In genomic region chr6:63785006-63785405, GRCh38 we compare ENCODE assay signal across 22 cellular contexts.
DNase-seq lines count a peak whose midpoint lies in the region; ATAC-seq and TF ChIP-seq lines count a peak whose summit lies in the region.
"Had no signal": no experiment of that assay in that cellular context is flagged by ENCODE, and none has a peak within 500 bp of the region (broad histone marks: within the 10 kb centered on the region; RNA-seq: fewer than 3 reads in every experiment).

No MANE protein-coding gene starts in this region.

- H2AFZ ChIP-seq in OCI-LY3 (ENCODE audit: low read depth, low read length): no peak overlapping the region

- H3K4me1 ChIP-seq in BLaER1 (peaks cover 24% of the 10 kb centered on the region), OCI-LY3 (ENCODE audit: low read length) (peaks cover 15% of the 10 kb centered on the region)

- H3K4me3 ChIP-seq in BLaER1: no peak overlapping the region
- no peak overlapping the region for H3K4me3 ChIP-seq in OCI-LY3 (ENCODE audit: low read length)
- H3K4me3 ChIP-seq: MG63 had no signal

- H3K27me3 ChIP-seq in BLaER1: no peaks in the 10 kb centered on the region
- H3K27me3 ChIP-seq in OCI-LY3 (ENCODE audit: low read depth, low read length): peaks cover 4% of the 10 kb centered on the region; the same call in 1 of the 2 replicates
- H3K27me3 ChIP-seq: MG63 had no signal

- H3K79me2 ChIP-seq in OCI-LY3 (ENCODE audit: low read length): no peaks in the 10 kb centered on the region

- H4K20me1 ChIP-seq in BLaER1 (no peaks in the 10 kb centered on the region), OCI-LY3 (ENCODE audit: insufficient read depth, low read length) (no peaks in the 10 kb centered on the region)

- TF ChIP-seq CTCF in OCI-LY3 (IDR thresholded peaks at IDR 0.05; ENCODE audit: low read depth, low read length): no peak

- H3K4me2 ChIP-seq in BLaER1: peak overlapping the region; percentile 56
- 0 out of 2 replicates have a peak overlapping the region, but pooled peaks have one; percentile 2 for H3K4me2 ChIP-seq in OCI-LY3 (ENCODE audit: low read length)

- no peak for TF ChIP-seq POLR2A in erythroblast (IDR thresholded peaks at IDR 0.05; ENCODE audit: low read length)

- H3K27ac ChIP-seq in BLaER1: no peak overlapping the region
- no peak overlapping the region for H3K27ac ChIP-seq in OCI-LY3 (ENCODE audit: low read length)

- peaks cover 7% of the 10 kb centered on the region for H3K9me3 ChIP-seq in BLaER1
- no peaks in the 10 kb centered on the region for H3K9me3 ChIP-seq in OCI-LY3 (ENCODE audit: insufficient read depth, low read length)
- H3K9me3 ChIP-seq: MG63 had no signal

- H3K9ac ChIP-seq in BLaER1 (no peak overlapping the region), OCI-LY3 (ENCODE audit: low read length) (no peak overlapping the region)

- ATAC-seq in GM19351 (IDR thresholded peaks at IDR 0.05; ENCODE audit: unreplicated experiment) (peak; percentile 80), HG02870 (IDR thresholded peaks at IDR 0.05; ENCODE audit: unreplicated experiment) (peak; percentile 80)

- H3K36me3 ChIP-seq in BLaER1 (no peaks in the 10 kb centered on the region), OCI-LY3 (replicated peaks; ENCODE audit: low read depth, low read length) (no peaks in the 10 kb centered on the region)
- H3K36me3 ChIP-seq: MG63 had no signal

- no peak for DNase-seq in stimulated activated CD4-positive, alpha-beta T cell treated with anti-CD3 and anti-CD28 coated beads, Interleukin-15, amount 100 ng/mL, for 24 hours
- no peak for DNase-seq in iPS-NIHi11 (ENCODE audit: low spot score)
- DNase-seq in erythroblast (lab: John Stamatoyannopoulos, UW): no peak
- no peak for DNase-seq in cortex of kidney (lab: John Stamatoyannopoulos, UW)
- DNase-seq: 8988T; CD4-positive, CD25-positive, alpha-beta regulatory T cell; COR-L47; DMS153; EL; Kasumi-1; MG63; NCI-H1092; NCI-H1694; NCI-H2081 treated with DMSO at 0.1 percent for 48 hours; NCI-H446 treated with DMSO at 0.1 percent for 48 hours; NK-92 treated with Interleukin-12 subunit alpha and Interleukin-12 subunit beta, amount 100 ng/mL, for 24 hours; Right ventricle myocardium superior; SW 1271 had no signal
